Comparison of ENCODE assay signal across 1 cellular context in genomic region chr7:116511552-116512523, GRCh38.
TF ChIP-seq lines count a peak whose summit lies in the region.

No MANE protein-coding gene starts in this region.

TF ChIP-seq in K562, 482 proteins besides CTCF, POLR2A, EP300 and RAD21 (continued from another document and continues in another):
- TF ChIP-seq STAG1 (CRISPR knock-in tag; IDR thresholded peaks at IDR 0.05; ENCODE audit: borderline replicate concordance), result no peak
- TF ChIP-seq, protein P1, sequence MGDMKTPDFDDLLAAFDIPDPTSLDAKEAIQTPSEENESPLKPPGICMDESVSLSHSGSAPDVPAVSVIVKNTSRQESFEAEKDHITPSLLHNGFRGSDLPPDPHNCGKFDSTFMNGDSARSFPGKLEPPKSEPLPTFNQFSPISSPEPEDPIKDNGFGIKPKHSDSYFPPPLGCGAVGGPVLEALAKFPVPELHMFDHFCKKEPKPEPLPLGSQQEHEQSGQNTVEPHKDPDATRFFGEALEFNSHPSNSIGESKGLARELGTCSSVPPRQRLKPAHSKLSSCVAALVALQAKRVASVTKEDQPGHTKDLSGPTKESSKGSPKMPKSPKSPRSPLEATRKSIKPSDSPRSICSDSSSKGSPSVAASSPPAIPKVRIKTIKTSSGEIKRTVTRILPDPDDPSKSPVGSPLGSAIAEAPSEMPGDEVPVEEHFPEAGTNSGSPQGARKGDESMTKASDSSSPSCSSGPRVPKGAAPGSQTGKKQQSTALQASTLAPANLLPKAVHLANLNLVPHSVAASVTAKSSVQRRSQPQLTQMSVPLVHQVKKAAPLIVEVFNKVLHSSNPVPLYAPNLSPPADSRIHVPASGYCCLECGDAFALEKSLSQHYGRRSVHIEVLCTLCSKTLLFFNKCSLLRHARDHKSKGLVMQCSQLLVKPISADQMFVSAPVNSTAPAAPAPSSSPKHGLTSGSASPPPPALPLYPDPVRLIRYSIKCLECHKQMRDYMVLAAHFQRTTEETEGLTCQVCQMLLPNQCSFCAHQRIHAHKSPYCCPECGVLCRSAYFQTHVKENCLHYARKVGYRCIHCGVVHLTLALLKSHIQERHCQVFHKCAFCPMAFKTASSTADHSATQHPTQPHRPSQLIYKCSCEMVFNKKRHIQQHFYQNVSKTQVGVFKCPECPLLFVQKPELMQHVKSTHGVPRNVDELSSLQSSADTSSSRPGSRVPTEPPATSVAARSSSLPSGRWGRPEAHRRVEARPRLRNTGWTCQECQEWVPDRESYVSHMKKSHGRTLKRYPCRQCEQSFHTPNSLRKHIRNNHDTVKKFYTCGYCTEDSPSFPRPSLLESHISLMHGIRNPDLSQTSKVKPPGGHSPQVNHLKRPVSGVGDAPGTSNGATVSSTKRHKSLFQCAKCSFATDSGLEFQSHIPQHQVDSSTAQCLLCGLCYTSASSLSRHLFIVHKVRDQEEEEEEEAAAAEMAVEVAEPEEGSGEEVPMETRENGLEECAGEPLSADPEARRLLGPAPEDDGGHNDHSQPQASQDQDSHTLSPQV (IDR thresholded peaks at IDR 0.05), result peak; percentile 94
- TF ChIP-seq, protein P2, sequence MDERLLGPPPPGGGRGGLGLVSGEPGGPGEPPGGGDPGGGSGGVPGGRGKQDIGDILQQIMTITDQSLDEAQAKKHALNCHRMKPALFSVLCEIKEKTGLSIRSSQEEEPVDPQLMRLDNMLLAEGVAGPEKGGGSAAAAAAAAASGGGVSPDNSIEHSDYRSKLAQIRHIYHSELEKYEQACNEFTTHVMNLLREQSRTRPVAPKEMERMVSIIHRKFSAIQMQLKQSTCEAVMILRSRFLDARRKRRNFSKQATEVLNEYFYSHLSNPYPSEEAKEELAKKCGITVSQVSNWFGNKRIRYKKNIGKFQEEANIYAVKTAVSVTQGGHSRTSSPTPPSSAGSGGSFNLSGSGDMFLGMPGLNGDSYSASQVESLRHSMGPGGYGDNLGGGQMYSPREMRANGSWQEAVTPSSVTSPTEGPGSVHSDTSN (CRISPR knock-in tag; IDR thresholded peaks at IDR 0.05; ENCODE audit: low read depth), result no peak
- TF ChIP-seq, protein P2 (tag; conservative IDR thresholded peaks at IDR 0.05; ENCODE audit: low read depth), result peak; percentile 77
- 0 out of 2 replicates have a peak, but pooled peaks have one; percentile 30 for TF ChIP-seq IRF2 (CRISPR knock-in tag; IDR thresholded peaks at IDR 0.05)
- TF ChIP-seq SMAD1 (IDR thresholded peaks at IDR 0.05; ENCODE audit: low read depth, low read length, partially characterized antibody), result no peak
- peak in 1 of 2 experiments; percentile 39; a peak in 1 of 4 replicates for TF ChIP-seq FOXA3 (CRISPR knock-in tag; conservative IDR thresholded peaks at IDR 0.05 in 1 of 2, IDR thresholded peaks at IDR 0.05 in 1 of 2)
- peak; percentile 7 for TF ChIP-seq MEIS2 (IDR thresholded peaks at IDR 0.05; ENCODE audit: partially characterized antibody)
- no peak for TF ChIP-seq SUPT5H (IDR thresholded peaks at IDR 0.05)
- peak; percentile 69; the same call in 1 of the 2 replicates for TF ChIP-seq HDAC8 (tag; IDR thresholded peaks at IDR 0.05)
- no peak for TF ChIP-seq UBTF (IDR thresholded peaks at IDR 0.05; ENCODE audit: borderline replicate concordance in 1 of 2, low read depth in 2 of 2, low read length in 2 of 2)
- no peak for TF ChIP-seq FOS (IDR thresholded peaks at IDR 0.05; ENCODE audit: extremely low read depth, insufficient read length)
- TF ChIP-seq, protein P3, sequence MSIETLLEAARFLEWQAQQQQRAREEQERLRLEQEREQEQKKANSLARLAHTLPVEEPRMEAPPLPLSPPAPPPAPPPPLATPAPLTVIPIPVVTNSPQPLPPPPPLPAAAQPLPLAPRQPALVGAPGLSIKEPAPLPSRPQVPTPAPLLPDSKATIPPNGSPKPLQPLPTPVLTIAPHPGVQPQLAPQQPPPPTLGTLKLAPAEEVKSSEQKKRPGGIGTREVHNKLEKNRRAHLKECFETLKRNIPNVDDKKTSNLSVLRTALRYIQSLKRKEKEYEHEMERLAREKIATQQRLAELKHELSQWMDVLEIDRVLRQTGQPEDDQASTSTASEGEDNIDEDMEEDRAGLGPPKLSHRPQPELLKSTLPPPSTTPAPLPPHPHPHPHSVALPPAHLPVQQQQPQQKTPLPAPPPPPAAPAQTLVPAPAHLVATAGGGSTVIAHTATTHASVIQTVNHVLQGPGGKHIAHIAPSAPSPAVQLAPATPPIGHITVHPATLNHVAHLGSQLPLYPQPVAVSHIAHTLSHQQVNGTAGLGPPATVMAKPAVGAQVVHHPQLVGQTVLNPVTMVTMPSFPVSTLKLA (conservative IDR thresholded peaks at IDR 0.05), result peak; percentile 93 to 97
- peak; percentile 59; the same call in 1 of the 2 replicates for TF ChIP-seq TEAD2 (tag; IDR thresholded peaks at IDR 0.05)
- TF ChIP-seq MBD1 (CRISPR knock-in tag; IDR thresholded peaks at IDR 0.05), result no peak
- TF ChIP-seq, protein P4, sequence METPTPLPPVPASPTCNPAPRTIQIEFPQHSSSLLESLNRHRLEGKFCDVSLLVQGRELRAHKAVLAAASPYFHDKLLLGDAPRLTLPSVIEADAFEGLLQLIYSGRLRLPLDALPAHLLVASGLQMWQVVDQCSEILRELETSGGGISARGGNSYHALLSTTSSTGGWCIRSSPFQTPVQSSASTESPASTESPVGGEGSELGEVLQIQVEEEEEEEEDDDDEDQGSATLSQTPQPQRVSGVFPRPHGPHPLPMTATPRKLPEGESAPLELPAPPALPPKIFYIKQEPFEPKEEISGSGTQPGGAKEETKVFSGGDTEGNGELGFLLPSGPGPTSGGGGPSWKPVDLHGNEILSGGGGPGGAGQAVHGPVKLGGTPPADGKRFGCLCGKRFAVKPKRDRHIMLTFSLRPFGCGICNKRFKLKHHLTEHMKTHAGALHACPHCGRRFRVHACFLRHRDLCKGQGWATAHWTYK (CRISPR knock-in tag; IDR thresholded peaks at IDR 0.05), result 0 out of 2 replicates have a peak, but pooled peaks have one; percentile 67
- peak; percentile 36; the same call in 1 of the 2 replicates for TF ChIP-seq ZNF239 (CRISPR knock-in tag; IDR thresholded peaks at IDR 0.05)
- no peak for TF ChIP-seq ELF4 (CRISPR knock-in tag; IDR thresholded peaks at IDR 0.05)
- TF ChIP-seq, protein P5, sequence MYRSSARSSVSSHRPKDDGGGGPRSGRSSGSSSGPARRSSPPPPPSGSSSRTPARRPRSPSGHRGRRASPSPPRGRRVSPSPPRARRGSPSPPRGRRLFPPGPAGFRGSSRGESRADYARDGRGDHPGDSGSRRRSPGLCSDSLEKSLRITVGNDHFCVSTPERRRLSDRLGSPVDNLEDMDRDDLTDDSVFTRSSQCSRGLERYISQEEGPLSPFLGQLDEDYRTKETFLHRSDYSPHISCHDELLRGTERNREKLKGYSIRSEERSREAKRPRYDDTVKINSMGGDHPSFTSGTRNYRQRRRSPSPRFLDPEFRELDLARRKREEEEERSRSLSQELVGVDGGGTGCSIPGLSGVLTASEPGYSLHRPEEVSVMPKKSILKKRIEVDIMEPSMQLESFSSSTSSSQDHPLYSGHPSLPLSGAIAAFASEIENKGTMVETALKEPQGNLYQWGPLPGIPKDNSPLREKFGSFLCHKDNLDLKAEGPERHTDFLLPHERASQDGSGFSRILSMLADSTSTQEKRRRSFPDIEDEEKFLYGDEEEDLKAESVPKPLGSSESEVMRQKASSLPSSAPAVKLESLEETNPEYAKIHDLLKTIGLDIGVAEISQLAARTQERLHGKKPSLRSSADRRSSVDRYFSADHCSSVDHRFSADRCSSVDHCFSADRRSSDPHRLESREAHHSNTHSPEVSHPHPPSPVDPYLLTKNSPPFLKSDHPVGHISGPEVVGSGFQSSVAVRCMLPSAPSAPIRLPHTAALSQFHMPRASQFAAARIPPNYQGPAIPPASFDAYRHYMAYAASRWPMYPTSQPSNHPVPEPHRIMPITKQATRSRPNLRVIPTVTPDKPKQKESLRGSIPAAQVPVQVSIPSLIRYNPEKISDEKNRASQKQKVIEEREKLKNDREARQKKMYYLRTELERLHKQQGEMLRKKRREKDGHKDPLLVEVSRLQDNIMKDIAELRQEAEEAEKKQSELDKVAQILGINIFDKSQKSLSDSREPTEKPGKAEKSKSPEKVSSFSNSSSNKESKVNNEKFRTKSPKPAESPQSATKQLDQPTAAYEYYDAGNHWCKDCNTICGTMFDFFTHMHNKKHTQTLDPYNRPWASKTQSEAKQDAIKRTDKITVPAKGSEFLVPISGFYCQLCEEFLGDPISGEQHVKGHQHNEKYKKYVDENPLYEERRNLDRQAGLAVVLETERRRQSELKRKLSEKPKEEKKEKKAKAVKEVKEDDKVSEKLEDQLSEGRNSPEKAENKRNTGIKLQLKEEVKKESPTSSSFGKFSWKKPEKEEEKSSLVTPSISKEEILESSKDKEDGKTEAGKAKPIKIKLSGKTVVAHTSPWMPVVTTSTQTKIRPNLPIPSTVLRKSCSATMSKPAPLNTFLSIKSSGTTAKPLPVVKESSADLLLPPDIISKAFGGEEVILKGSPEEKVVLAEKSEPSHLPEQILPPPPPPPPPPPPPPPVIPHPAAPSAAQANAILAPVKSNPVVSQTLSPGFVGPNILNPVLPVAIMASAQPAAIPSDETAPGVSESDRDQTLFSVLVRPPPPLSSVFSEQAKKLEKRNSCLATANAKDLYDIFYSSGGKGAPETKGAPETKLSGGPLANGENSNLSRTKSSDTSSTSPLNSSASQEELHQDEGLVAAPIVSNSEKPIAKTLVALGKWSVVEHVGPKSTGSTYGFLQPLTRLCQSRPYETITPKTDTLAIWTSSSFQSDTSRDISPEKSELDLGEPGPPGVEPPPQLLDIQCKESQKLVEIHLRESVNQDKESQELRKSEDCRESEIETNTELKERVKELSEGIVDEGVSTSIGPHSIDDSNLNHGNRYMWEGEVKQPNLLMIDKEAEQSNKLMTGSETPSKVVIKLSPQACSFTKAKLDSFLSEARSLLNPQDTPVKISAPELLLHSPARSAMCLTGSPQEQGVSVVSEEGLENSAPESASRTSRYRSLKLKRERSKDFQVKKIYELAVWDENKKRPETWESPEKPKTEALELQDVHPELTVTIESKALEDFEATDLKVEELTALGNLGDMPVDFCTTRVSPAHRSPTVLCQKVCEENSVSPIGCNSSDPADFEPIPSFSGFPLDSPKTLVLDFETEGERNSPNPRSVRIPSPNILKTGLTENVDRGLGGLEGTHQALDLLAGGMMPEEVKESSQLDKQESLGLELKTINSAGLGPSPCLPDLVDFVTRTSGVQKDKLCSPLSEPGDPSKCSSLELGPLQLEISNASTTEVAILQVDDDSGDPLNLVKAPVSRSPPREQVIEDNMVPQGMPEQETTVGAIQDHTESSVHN (IDR thresholded peaks at IDR 0.05; ENCODE audit: borderline replicate concordance in 1 of 2, low read depth in 1 of 2), result peak in 1 of 2 experiments; percentile 97; a peak in 2 of 4 replicates
- no peak for TF ChIP-seq SIX5 (IDR thresholded peaks at IDR 0.05; ENCODE audit: borderline replicate concordance in 1 of 2, insufficient read depth in 1 of 2, low read depth in 1 of 2, low read length in 2 of 2)
- no peak for TF ChIP-seq TAF15 (IDR thresholded peaks at IDR 0.05; ENCODE audit: low read depth, low read length)
- TF ChIP-seq ATF1 (CRISPR knock-in tag; IDR thresholded peaks at IDR 0.05), result no peak
- TF ChIP-seq ATF1 (tag; IDR thresholded peaks at IDR 0.05), result peak; percentile 46
- TF ChIP-seq ZNF707 (CRISPR knock-in tag; conservative IDR thresholded peaks at IDR 0.05), result no peak
- TF ChIP-seq NFE2L1 (tag; IDR thresholded peaks at IDR 0.05; ENCODE audit: borderline replicate concordance, low read depth), result no peak
- no peak for TF ChIP-seq TGIF2 (CRISPR knock-in tag; IDR thresholded peaks at IDR 0.05)
- TF ChIP-seq, protein P6, sequence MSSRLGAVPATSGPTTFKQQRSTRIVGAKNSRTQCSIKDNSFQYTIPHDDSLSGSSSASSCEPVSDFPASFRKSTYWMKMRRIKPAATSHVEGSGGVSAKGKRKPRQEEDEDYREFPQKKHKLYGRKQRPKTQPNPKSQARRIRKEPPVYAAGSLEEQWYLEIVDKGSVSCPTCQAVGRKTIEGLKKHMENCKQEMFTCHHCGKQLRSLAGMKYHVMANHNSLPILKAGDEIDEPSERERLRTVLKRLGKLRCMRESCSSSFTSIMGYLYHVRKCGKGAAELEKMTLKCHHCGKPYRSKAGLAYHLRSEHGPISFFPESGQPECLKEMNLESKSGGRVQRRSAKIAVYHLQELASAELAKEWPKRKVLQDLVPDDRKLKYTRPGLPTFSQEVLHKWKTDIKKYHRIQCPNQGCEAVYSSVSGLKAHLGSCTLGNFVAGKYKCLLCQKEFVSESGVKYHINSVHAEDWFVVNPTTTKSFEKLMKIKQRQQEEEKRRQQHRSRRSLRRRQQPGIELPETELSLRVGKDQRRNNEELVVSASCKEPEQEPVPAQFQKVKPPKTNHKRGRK (tag; IDR thresholded peaks at IDR 0.05), result no peak
- 0 out of 2 replicates have a peak, but pooled peaks have one; percentile 42 for TF ChIP-seq ATF7 (IDR thresholded peaks at IDR 0.05)
- no peak for TF ChIP-seq POLR2AphosphoS5 (IDR thresholded peaks at IDR 0.05; ENCODE audit: control insufficient read depth, insufficient read depth, low read depth, low read length)
- TF ChIP-seq BHLHE40 (IDR thresholded peaks at IDR 0.05; ENCODE audit: low read length), result 0 out of 2 replicates have a peak, but pooled peaks have one; percentile 48
